5 cellular contexts compared by ENCODE assay signal in genomic region chr6:90675107-90675506, GRCh38.
DNase-seq lines count a peak whose midpoint lies in the region; ATAC-seq and TF ChIP-seq lines count a peak whose summit lies in the region.
"Not testable (repeated sequence)": the region's sequence is repeated elsewhere in the genome, so short reads cannot be mapped to it uniquely, and the experiment has no call there.

No MANE protein-coding gene starts in this region.

- not testable (repeated sequence) for DNase-seq in GM23338 (ENCODE audit: low spot score); WTC11 (ENCODE audit: low spot score); endodermal cell

- not testable (repeated sequence) for H3K79me2 ChIP-seq in GM23338 (replicated peaks; ENCODE audit: insufficient read depth)

- H3K27ac Mint-ChIP-seq in GM23338 (peak overlapping the region; percentile 94), WTC11 (peak overlapping the region; percentile 96), endodermal cell (peak overlapping the region; percentile 87)

- H3K27me3 ChIP-seq in GM23338 (ENCODE audit: insufficient read depth); HUES6 (ENCODE audit: control insufficient read depth, insufficient read depth, low read length); endodermal cell (ENCODE audit: control insufficient read depth, insufficient read depth, low read length, poor library complexity, severe bottlenecking); iPS-20b (ENCODE audit: insufficient read depth, low read length): not testable (repeated sequence)

- H3F3A ChIP-seq in GM23338 (replicated peaks; ENCODE audit: low read depth), result peaks cover 17% of the 10 kb centered on the region

- H4K20me1 ChIP-seq in GM23338 (replicated peaks; ENCODE audit: insufficient read depth), result not testable (repeated sequence)

- peak overlapping the region; percentile 97 for H3K27ac ChIP-seq in GM23338 (ENCODE audit: low read depth)
- H3K27ac ChIP-seq in HUES6 (ENCODE audit: low read depth, low read length), result peak overlapping the region; percentile 94
- H3K27ac ChIP-seq in endodermal cell (ENCODE audit: low read depth, low read length); iPS-20b (ENCODE audit: low read length): not testable (repeated sequence)

- peak overlapping the region; percentile 96 for H3K9ac ChIP-seq in HUES6 (ENCODE audit: low read length)
- not testable (repeated sequence) for H3K9ac ChIP-seq in endodermal cell (ENCODE audit: extremely low read depth, low read length, poor library complexity, severe bottlenecking); iPS-20b (ENCODE audit: low read depth, low read length)

- not testable (repeated sequence) for H2AFZ ChIP-seq in GM23338

- 53 to 65% methylated on average over 2 to 8 of the region's 8 CpGs for WGBS in endodermal cell (ENCODE audit: insufficient coverage in 1 of 2, insufficient read length in 1 of 2), 2 experiments

- ATAC-seq in GM23338, WTC11: not testable (repeated sequence)

- not testable (repeated sequence) for TF ChIP-seq CTCF in GM23338 (conservative IDR thresholded peaks at IDR 0.05; ENCODE audit: low read depth in 2 of 2); WTC11 (IDR thresholded peaks at IDR 0.05); endodermal cell (conservative IDR thresholded peaks at IDR 0.05)

- H3K4me3 Mint-ChIP-seq in GM23338, result peak overlapping the region; percentile 19; the same call in 1 of the 3 replicates
- H3K4me3 Mint-ChIP-seq in WTC11, result peak overlapping the region; percentile 73
- peak overlapping the region; percentile 66 for H3K4me3 Mint-ChIP-seq in endodermal cell

- not testable (repeated sequence) for H3K27me3 Mint-ChIP-seq in GM23338 (ENCODE audit: insufficient read depth, low read depth, poor library complexity); WTC11 (ENCODE audit: low read depth); endodermal cell (ENCODE audit: insufficient read depth)

- not testable (repeated sequence) for H3K9me3 Mint-ChIP-seq in GM23338, WTC11, endodermal cell

- H3K36me3 ChIP-seq in GM23338 (ENCODE audit: insufficient read depth); endodermal cell (ENCODE audit: control insufficient read depth, insufficient read depth, low read length); iPS-20b (ENCODE audit: insufficient read depth, low read depth, low read length): not testable (repeated sequence)
- H3K36me3 ChIP-seq in HUES6 (ENCODE audit: control insufficient read depth, insufficient read depth, low read length), result peaks cover 19% of the 10 kb centered on the region

- H3K4me1 ChIP-seq in GM23338 (ENCODE audit: insufficient read depth) (peaks cover 41% of the 10 kb centered on the region), HUES6 (ENCODE audit: control insufficient read depth, insufficient read depth, low read length) (peaks cover 40% of the 10 kb centered on the region), endodermal cell (ENCODE audit: control insufficient read depth, insufficient read depth, low read length) (peaks cover 25% of the 10 kb centered on the region), iPS-20b (ENCODE audit: insufficient read depth, low read length) (peaks cover 23% of the 10 kb centered on the region; the same call in 1 of the 2 replicates)

- H3K9me2 ChIP-seq in GM23338 (ENCODE audit: insufficient read depth), result not testable (repeated sequence)

- POLR2A ChIA-PET in WTC11 (lab: Charles Lee), result not testable (repeated sequence)

- not testable (repeated sequence) for H3K36me3 Mint-ChIP-seq in GM23338 (ENCODE audit: low read depth); WTC11; endodermal cell (ENCODE audit: low read depth)

- H3K4me3 ChIP-seq in GM23338, result 0 out of 2 replicates have a peak overlapping the region, but pooled peaks have one; percentile 32
- H3K4me3 ChIP-seq in HUES6 (ENCODE audit: low read depth, low read length), result peak overlapping the region; percentile 55
- H3K4me3 ChIP-seq in endodermal cell (ENCODE audit: low read length), result peak overlapping the region; percentile 58
- H3K4me3 ChIP-seq in iPS-20b (ENCODE audit: low read length), result 0 out of 2 replicates have a peak overlapping the region, but pooled peaks have one; percentile 2

- H3K9me3 ChIP-seq in HUES6 (ENCODE audit: control insufficient read depth, insufficient read depth, low read depth, low read length); endodermal cell (ENCODE audit: control insufficient read depth, low read length); iPS-20b (ENCODE audit: insufficient read depth, low read depth, low read length): not testable (repeated sequence)

- CTCF ChIA-PET in WTC11 (lab: Charles Lee), result not testable (repeated sequence)

- peak overlapping the region; percentile 6 for H3K4me2 ChIP-seq in GM23338

- H3K4me1 Mint-ChIP-seq in GM23338 (peaks cover 58% of the 10 kb centered on the region), WTC11 (peaks cover 78% of the 10 kb centered on the region), endodermal cell (peaks cover 73% of the 10 kb centered on the region)

TF ChIP-seq in GM23338, 12 proteins besides CTCF, POLR2A, EP300 and RAD21:
- peak; percentile 87 for TF ChIP-seq NANOG (IDR thresholded peaks at IDR 0.05; ENCODE audit: borderline replicate concordance)

TF ChIP-seq in WTC11, 78 proteins besides CTCF, POLR2A, EP300 and RAD21:
- peak; percentile 51; the same call in 1 of the 2 replicates for TF ChIP-seq TEAD1 (CRISPR knock-in tag; IDR thresholded peaks at IDR 0.05)

Comparison
In these comparisons a context has a peak if more than half of its experiments do, and no peak if none do; other contexts are left out.
1. H3K4me3 ChIP-seq: peak in every context shown above with its lines; median percentile 58 in endodermal cell; 55 in HUES6; 32 in GM23338; 2 in iPS-20b.
2. H3K4me3 Mint-ChIP-seq: peak in every context shown above with its lines; median percentile 73 in WTC11; 66 in endodermal cell; 19 in GM23338.